2 cellular contexts compared by ENCODE assay signal in the genomic region with DNA sequence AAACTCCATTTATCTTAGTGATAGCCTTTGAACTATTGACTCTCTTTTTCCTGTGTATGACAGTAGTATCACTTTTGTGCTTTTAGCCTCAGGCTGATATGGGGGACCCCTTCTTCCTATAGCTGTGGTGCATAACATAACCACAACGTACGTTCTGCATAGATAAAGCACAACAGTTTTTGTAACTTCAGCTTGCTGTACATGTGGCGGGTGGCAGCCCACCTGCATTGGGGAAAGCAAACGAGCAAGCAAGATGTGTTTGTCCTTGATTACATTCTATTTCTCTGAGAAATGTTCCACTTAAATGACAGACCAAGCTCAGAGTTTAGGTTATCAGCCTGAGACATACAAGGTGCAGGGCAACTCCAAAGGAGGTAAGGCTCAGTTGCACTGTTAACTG.
TF ChIP-seq lines count a peak whose summit lies in the region.

No MANE protein-coding gene starts in this region.

TF ChIP-seq in GM23338, 12 proteins besides CTCF, POLR2A, EP300 and RAD21:
- TF ChIP-seq, protein P1, sequence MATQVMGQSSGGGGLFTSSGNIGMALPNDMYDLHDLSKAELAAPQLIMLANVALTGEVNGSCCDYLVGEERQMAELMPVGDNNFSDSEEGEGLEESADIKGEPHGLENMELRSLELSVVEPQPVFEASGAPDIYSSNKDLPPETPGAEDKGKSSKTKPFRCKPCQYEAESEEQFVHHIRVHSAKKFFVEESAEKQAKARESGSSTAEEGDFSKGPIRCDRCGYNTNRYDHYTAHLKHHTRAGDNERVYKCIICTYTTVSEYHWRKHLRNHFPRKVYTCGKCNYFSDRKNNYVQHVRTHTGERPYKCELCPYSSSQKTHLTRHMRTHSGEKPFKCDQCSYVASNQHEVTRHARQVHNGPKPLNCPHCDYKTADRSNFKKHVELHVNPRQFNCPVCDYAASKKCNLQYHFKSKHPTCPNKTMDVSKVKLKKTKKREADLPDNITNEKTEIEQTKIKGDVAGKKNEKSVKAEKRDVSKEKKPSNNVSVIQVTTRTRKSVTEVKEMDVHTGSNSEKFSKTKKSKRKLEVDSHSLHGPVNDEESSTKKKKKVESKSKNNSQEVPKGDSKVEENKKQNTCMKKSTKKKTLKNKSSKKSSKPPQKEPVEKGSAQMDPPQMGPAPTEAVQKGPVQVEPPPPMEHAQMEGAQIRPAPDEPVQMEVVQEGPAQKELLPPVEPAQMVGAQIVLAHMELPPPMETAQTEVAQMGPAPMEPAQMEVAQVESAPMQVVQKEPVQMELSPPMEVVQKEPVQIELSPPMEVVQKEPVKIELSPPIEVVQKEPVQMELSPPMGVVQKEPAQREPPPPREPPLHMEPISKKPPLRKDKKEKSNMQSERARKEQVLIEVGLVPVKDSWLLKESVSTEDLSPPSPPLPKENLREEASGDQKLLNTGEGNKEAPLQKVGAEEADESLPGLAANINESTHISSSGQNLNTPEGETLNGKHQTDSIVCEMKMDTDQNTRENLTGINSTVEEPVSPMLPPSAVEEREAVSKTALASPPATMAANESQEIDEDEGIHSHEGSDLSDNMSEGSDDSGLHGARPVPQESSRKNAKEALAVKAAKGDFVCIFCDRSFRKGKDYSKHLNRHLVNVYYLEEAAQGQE (IDR thresholded peaks at IDR 0.05; ENCODE audit: unreplicated experiment), result no peak
- TF ChIP-seq EZH2 (IDR thresholded peaks at IDR 0.05; ENCODE audit: low read depth, unreplicated experiment), result no peak
- no peak for TF ChIP-seq ZNF331 (CRISPR knock-in tag; IDR thresholded peaks at IDR 0.05; ENCODE audit: low read depth)

TF ChIP-seq in K562, 482 proteins besides CTCF, POLR2A, EP300 and RAD21 (continued from another document and continues in another):
- TF ChIP-seq SRSF9 (IDR thresholded peaks at IDR 0.05; ENCODE audit: borderline replicate concordance, low read depth, low read length) (no peak), ELF1 (tag; IDR thresholded peaks at IDR 0.05) (no peak), HCFC1 (IDR thresholded peaks at IDR 0.05; ENCODE audit: low read depth, low read length) (no peak), NBN (IDR thresholded peaks at IDR 0.05; ENCODE audit: low read depth) (0 out of 2 replicates have a peak, but pooled peaks have one; percentile 58), EWSR1 (IDR thresholded peaks at IDR 0.05; ENCODE audit: borderline replicate concordance, low read depth, partially characterized antibody) (no peak), ZNF12 (CRISPR knock-in tag; IDR thresholded peaks at IDR 0.05) (no peak), LCOR (CRISPR knock-in tag; IDR thresholded peaks at IDR 0.05) (no peak), NFE2L1 (tag; IDR thresholded peaks at IDR 0.05; ENCODE audit: borderline replicate concordance, low read depth) (no peak), JUND (IDR thresholded peaks at IDR 0.05; ENCODE audit: borderline replicate concordance, low read depth, low read length) (no peak), JUND (tag; IDR thresholded peaks at IDR 0.05; ENCODE audit: borderline replicate concordance, low read depth, low read length) (peak; percentile 43; the same call in 1 of the 3 replicates), CHD4 (IDR thresholded peaks at IDR 0.05; ENCODE audit: insufficient read depth, insufficient replicate concordance, low read depth, low read length, poor library complexity, severe bottlenecking) (no peak), CC2D1A (IDR thresholded peaks at IDR 0.05) (peak; percentile 71; the same call in 1 of the 2 replicates), ZKSCAN8 (CRISPR knock-in tag; IDR thresholded peaks at IDR 0.05) (no peak), NR2C2 (CRISPR knock-in tag; IDR thresholded peaks at IDR 0.05) (no peak), NR2C2 (tag; IDR thresholded peaks at IDR 0.05) (no peak), GATA2 (CRISPR knock-in tag; IDR thresholded peaks at IDR 0.05) (peak; percentile 80), FOXM1 (IDR thresholded peaks at IDR 0.05; ENCODE audit: low read depth) (peak; percentile 73), FOXM1 (CRISPR knock-in tag; IDR thresholded peaks at IDR 0.05; ENCODE audit: low read depth) (no peak), POLR2AphosphoS5 (IDR thresholded peaks at IDR 0.05; ENCODE audit: control insufficient read depth, insufficient read depth, low read depth, low read length) (peak; percentile 87), COPS2 (conservative IDR thresholded peaks at IDR 0.05) (no peak), NCOA2 (IDR thresholded peaks at IDR 0.05; ENCODE audit: partially characterized antibody in 2 of 2) (peak; percentile 14 to 17), SETDB1 (IDR thresholded peaks at IDR 0.05; ENCODE audit: low read length) (no peak), DIDO1 (tag; IDR thresholded peaks at IDR 0.05; ENCODE audit: low read depth) (no peak), NR1H2 (CRISPR knock-in tag; IDR thresholded peaks at IDR 0.05) (no peak), ZNF354B (CRISPR knock-in tag; IDR thresholded peaks at IDR 0.05) (no peak), CREBBP (IDR thresholded peaks at IDR 0.05; ENCODE audit: low read depth, low read length) (no peak), POU5F1 (IDR thresholded peaks at IDR 0.05; ENCODE audit: borderline replicate concordance, low read depth, low read length, partially characterized antibody) (no peak), TSC22D4 (tag; IDR thresholded peaks at IDR 0.05) (no peak), BRCA1 (IDR thresholded peaks at IDR 0.05) (no peak), BRCA1 (CRISPR knock-in tag; IDR thresholded peaks at IDR 0.05) (no peak), HMG20A (CRISPR knock-in tag; conservative IDR thresholded peaks at IDR 0.05) (no peak), SMAD2 (IDR thresholded peaks at IDR 0.05; ENCODE audit: low read depth, low read length) (no peak), RCOR1 (IDR thresholded peaks at IDR 0.05; ENCODE audit: borderline replicate concordance in 1 of 2, low read depth in 2 of 2, low read length in 2 of 2) (peak in 1 of 2 experiments; percentile 56; a peak in 1 of 4 replicates), ZNF668 (CRISPR knock-in tag; IDR thresholded peaks at IDR 0.05) (no peak), MBD2 (IDR thresholded peaks at IDR 0.05; ENCODE audit: borderline replicate concordance, low read depth) (0 out of 2 replicates have a peak, but pooled peaks have one; percentile 35), ELF4 (CRISPR knock-in tag; IDR thresholded peaks at IDR 0.05) (no peak), EP400 (IDR thresholded peaks at IDR 0.05) (peak; percentile 26; the same call in 1 of the 2 replicates), NFRKB (IDR thresholded peaks at IDR 0.05; ENCODE audit: low read depth) (no peak), SP2 (IDR thresholded peaks at IDR 0.05; ENCODE audit: extremely low read depth, low read depth, low read length, poor library complexity, severe bottlenecking) (no peak)
- TF ChIP-seq, protein P2, sequence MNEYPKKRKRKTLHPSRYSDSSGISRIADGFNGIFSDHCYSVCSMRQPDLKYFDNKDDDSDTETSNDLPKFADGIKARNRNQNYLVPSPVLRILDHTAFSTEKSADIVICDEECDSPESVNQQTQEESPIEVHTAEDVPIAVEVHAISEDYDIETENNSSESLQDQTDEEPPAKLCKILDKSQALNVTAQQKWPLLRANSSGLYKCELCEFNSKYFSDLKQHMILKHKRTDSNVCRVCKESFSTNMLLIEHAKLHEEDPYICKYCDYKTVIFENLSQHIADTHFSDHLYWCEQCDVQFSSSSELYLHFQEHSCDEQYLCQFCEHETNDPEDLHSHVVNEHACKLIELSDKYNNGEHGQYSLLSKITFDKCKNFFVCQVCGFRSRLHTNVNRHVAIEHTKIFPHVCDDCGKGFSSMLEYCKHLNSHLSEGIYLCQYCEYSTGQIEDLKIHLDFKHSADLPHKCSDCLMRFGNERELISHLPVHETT (CRISPR knock-in tag; conservative IDR thresholded peaks at IDR 0.05 in 1 of 2, IDR thresholded peaks at IDR 0.05 in 1 of 2), result no peak
- TF ChIP-seq, protein P3, sequence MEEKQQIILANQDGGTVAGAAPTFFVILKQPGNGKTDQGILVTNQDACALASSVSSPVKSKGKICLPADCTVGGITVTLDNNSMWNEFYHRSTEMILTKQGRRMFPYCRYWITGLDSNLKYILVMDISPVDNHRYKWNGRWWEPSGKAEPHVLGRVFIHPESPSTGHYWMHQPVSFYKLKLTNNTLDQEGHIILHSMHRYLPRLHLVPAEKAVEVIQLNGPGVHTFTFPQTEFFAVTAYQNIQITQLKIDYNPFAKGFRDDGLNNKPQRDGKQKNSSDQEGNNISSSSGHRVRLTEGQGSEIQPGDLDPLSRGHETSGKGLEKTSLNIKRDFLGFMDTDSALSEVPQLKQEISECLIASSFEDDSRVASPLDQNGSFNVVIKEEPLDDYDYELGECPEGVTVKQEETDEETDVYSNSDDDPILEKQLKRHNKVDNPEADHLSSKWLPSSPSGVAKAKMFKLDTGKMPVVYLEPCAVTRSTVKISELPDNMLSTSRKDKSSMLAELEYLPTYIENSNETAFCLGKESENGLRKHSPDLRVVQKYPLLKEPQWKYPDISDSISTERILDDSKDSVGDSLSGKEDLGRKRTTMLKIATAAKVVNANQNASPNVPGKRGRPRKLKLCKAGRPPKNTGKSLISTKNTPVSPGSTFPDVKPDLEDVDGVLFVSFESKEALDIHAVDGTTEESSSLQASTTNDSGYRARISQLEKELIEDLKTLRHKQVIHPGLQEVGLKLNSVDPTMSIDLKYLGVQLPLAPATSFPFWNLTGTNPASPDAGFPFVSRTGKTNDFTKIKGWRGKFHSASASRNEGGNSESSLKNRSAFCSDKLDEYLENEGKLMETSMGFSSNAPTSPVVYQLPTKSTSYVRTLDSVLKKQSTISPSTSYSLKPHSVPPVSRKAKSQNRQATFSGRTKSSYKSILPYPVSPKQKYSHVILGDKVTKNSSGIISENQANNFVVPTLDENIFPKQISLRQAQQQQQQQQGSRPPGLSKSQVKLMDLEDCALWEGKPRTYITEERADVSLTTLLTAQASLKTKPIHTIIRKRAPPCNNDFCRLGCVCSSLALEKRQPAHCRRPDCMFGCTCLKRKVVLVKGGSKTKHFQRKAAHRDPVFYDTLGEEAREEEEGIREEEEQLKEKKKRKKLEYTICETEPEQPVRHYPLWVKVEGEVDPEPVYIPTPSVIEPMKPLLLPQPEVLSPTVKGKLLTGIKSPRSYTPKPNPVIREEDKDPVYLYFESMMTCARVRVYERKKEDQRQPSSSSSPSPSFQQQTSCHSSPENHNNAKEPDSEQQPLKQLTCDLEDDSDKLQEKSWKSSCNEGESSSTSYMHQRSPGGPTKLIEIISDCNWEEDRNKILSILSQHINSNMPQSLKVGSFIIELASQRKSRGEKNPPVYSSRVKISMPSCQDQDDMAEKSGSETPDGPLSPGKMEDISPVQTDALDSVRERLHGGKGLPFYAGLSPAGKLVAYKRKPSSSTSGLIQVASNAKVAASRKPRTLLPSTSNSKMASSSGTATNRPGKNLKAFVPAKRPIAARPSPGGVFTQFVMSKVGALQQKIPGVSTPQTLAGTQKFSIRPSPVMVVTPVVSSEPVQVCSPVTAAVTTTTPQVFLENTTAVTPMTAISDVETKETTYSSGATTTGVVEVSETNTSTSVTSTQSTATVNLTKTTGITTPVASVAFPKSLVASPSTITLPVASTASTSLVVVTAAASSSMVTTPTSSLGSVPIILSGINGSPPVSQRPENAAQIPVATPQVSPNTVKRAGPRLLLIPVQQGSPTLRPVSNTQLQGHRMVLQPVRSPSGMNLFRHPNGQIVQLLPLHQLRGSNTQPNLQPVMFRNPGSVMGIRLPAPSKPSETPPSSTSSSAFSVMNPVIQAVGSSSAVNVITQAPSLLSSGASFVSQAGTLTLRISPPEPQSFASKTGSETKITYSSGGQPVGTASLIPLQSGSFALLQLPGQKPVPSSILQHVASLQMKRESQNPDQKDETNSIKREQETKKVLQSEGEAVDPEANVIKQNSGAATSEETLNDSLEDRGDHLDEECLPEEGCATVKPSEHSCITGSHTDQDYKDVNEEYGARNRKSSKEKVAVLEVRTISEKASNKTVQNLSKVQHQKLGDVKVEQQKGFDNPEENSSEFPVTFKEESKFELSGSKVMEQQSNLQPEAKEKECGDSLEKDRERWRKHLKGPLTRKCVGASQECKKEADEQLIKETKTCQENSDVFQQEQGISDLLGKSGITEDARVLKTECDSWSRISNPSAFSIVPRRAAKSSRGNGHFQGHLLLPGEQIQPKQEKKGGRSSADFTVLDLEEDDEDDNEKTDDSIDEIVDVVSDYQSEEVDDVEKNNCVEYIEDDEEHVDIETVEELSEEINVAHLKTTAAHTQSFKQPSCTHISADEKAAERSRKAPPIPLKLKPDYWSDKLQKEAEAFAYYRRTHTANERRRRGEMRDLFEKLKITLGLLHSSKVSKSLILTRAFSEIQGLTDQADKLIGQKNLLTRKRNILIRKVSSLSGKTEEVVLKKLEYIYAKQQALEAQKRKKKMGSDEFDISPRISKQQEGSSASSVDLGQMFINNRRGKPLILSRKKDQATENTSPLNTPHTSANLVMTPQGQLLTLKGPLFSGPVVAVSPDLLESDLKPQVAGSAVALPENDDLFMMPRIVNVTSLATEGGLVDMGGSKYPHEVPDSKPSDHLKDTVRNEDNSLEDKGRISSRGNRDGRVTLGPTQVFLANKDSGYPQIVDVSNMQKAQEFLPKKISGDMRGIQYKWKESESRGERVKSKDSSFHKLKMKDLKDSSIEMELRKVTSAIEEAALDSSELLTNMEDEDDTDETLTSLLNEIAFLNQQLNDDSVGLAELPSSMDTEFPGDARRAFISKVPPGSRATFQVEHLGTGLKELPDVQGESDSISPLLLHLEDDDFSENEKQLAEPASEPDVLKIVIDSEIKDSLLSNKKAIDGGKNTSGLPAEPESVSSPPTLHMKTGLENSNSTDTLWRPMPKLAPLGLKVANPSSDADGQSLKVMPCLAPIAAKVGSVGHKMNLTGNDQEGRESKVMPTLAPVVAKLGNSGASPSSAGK (IDR thresholded peaks at IDR 0.05), result no peak
